Comparison of ENCODE assay signal across 16 cellular contexts in genomic region chr16:68999114-68999513, GRCh38.
A peak's percentile ranks its signal among the peaks of the same experiment; 100 is the strongest.
DNase-seq lines count a peak whose midpoint lies in the region; ATAC-seq, FAIRE-seq and TF ChIP-seq lines count a peak whose summit lies in the region.
"Had no signal": no experiment of that assay in that cellular context is flagged by ENCODE, and none has a peak within 500 bp of the region (broad histone marks: within the 10 kb centered on the region; RNA-seq: fewer than 3 reads in every experiment).

No MANE protein-coding gene starts in this region.

- TF ChIP-seq POLR2A in esophagus muscularis mucosa (IDR thresholded peaks at IDR 0.05; ENCODE audit: low read depth) = no peak
- no peak for TF ChIP-seq POLR2A in suprapubic skin (IDR thresholded peaks at IDR 0.05)

- H3K9ac ChIP-seq in Karpas-422 (ENCODE audit: low read length) = no peak overlapping the region

- intact Hi-C loops in esophagus muscularis mucosa (cut with DNase I) = no loop called here

- FAIRE-seq in bronchial epithelial cell (lab: Jason Lieb, UNC) = no peak
- FAIRE-seq: GM12878 had no signal

- ATAC-seq in omental fat pad (ENCODE audit: low FRiP score) = no peak
- ATAC-seq: GM12878, GM23338, HCT116 had no signal

- no peak overlapping the region for H3K4me2 ChIP-seq in Karpas-422 (ENCODE audit: low read depth, low read length, poor library complexity, severe bottlenecking)
- H3K4me2 ChIP-seq: GM23338 had no signal

- no peaks in the 10 kb centered on the region for H3K9me2 ChIP-seq in Karpas-422 (replicated peaks; ENCODE audit: insufficient read depth, low read length)

- H3K4me1 ChIP-seq in Karpas-422 (ENCODE audit: low read length) (peaks cover 8% of the 10 kb centered on the region), esophagus muscularis mucosa (no peaks in the 10 kb centered on the region), suprapubic skin (no peaks in the 10 kb centered on the region)

- no peaks in the 10 kb centered on the region for H3K27me3 ChIP-seq in Karpas-422 (ENCODE audit: low read length)
- H3K27me3 ChIP-seq in bronchial epithelial cell (ENCODE audit: control insufficient read depth, insufficient read depth, low read length) = no peaks in the 10 kb centered on the region
- H3K27me3 ChIP-seq in esophagus muscularis mucosa = no peaks in the 10 kb centered on the region
- no peaks in the 10 kb centered on the region for H3K27me3 ChIP-seq in suprapubic skin

- peaks cover 10% of the 10 kb centered on the region; the same call in 1 of the 2 replicates for H3K9me3 ChIP-seq in Karpas-422 (ENCODE audit: low read length)
- H3K9me3 ChIP-seq in esophagus muscularis mucosa = no peaks in the 10 kb centered on the region
- H3K9me3 ChIP-seq in suprapubic skin = no peaks in the 10 kb centered on the region

- H3K36me3 ChIP-seq in Karpas-422 (ENCODE audit: insufficient read depth, low read length) (no peaks in the 10 kb centered on the region), bronchial epithelial cell (ENCODE audit: control insufficient read depth, insufficient read depth, low read length) (no peaks in the 10 kb centered on the region), esophagus muscularis mucosa (no peaks in the 10 kb centered on the region), suprapubic skin (no peaks in the 10 kb centered on the region)

- H3K4me3 ChIP-seq in Karpas-422 (ENCODE audit: low read length) = no peak overlapping the region
- H3K4me3 ChIP-seq in bronchial epithelial cell (ENCODE audit: low read depth, low read length) = no peak overlapping the region
- H3K4me3 ChIP-seq in esophagus muscularis mucosa = no peak overlapping the region
- H3K4me3 ChIP-seq in suprapubic skin = no peak overlapping the region
- H3K4me3 ChIP-seq: GM12878, GM23338 had no signal

- H2AFZ ChIP-seq in Karpas-422 (ENCODE audit: low read length) = no peak overlapping the region
- H2AFZ ChIP-seq: GM23338 had no signal

- TF ChIP-seq CTCF in bronchial epithelial cell (IDR thresholded peaks at IDR 0.05; ENCODE audit: insufficient read depth, low read length, severe bottlenecking) = no peak
- no peak for TF ChIP-seq CTCF in esophagus muscularis mucosa (IDR thresholded peaks at IDR 0.05)
- TF ChIP-seq CTCF in suprapubic skin (IDR thresholded peaks at IDR 0.05) = no peak
- no peak for TF ChIP-seq CTCF in omental fat pad (IDR thresholded peaks at IDR 0.05)

- H3K27ac ChIP-seq in Karpas-422 (ENCODE audit: low read length) (no peak overlapping the region), esophagus muscularis mucosa (replicated peaks in 1 of 4) (no peak overlapping the region), suprapubic skin (no peak overlapping the region)

- no peaks in the 10 kb centered on the region for H3K79me2 ChIP-seq in Karpas-422 (ENCODE audit: low read length)

- TF ChIP-seq EP300 in esophagus muscularis mucosa (IDR thresholded peaks at IDR 0.05) (no peak), suprapubic skin (IDR thresholded peaks at IDR 0.05) (no peak)

- DNase-seq in Karpas-422 = peak; percentile 15
- peak; percentile 27 for DNase-seq in bronchial epithelial cell (ENCODE audit: low read depth)
- DNase-seq in esophagus muscularis mucosa (ENCODE audit: extremely low spot score) = peak; percentile 12
- DNase-seq in suprapubic skin (ENCODE audit: low spot score in 2 of 2) = no peak
- DNase-seq in omental fat pad (ENCODE audit: low spot score) = no peak
- DNase-seq in activated CD8-positive, alpha-beta memory T cell treated with anti-CD3 and anti-CD28 coated beads for 24 hours = no peak
- DNase-seq: C1 segment of cervical spinal cord; CD4-positive, alpha-beta memory T cell; COR-L47; DMS79; EL; GDM1; H9 had no signal

- no peaks in the 10 kb centered on the region for H4K20me1 ChIP-seq in Karpas-422 (ENCODE audit: insufficient read depth, low read depth, low read length)

- WGBS in esophagus muscularis mucosa = 100% methylated on average over 1 of the region's 1 CpG
- WGBS in suprapubic skin = 58% methylated on average over 1 of the region's 1 CpG

Comparison
In these comparisons a context has a peak if more than half of its experiments do, and no peak if none do; other contexts are left out.
1. DNase-seq: peak in Karpas-422 (single experiment), bronchial epithelial cell (single experiment) and esophagus muscularis mucosa (single experiment); none in suprapubic skin (0 of 2), omental fat pad (single experiment) and activated CD8-positive, alpha-beta memory T cell treated with anti-CD3 and anti-CD28 coated beads for 24 hours (single experiment).